In genomic region chr2:217741381-217741955, GRCh38 we compare ENCODE assay signal across 16 cellular contexts.
"Had no signal": no experiment of that assay in that cellular context is flagged by ENCODE, and none has a peak within 500 bp of the region (broad histone marks: within the 10 kb centered on the region; RNA-seq: fewer than 3 reads in every experiment).

No MANE protein-coding gene starts in this region.

- H3K27ac Mint-ChIP-seq: activated naive CD8-positive, alpha-beta T cell treated with anti-CD3 and anti-CD28 coated beads for 36 hours; activated T-cell treated with anti-CD3 and anti-CD28 coated beads, Interleukin-2, amount 50 U/mL, for 24 hours; naive thymus-derived CD8-positive, alpha-beta T cell; stimulated activated naive CD8-positive, alpha-beta T cell treated with anti-CD3 and anti-CD28 coated beads, Interleukin-15, Interleukin-2, amounts not matched to agents 100 ng/mL and 50 ng/mL, for 24 hours had no signal

- DNase-seq: activated CD4-positive, alpha-beta T cell treated with anti-CD3 and anti-CD28 coated beads, Interleukin-2, amount 50 U/mL, for 1 hour; activated effector memory CD4-positive, alpha-beta T cell treated with anti-CD3 and anti-CD28 coated beads, Interleukin-2, amount 50 U/mL, for 16 hours; activated naive CD8-positive, alpha-beta T cell treated with anti-CD3 and anti-CD28 coated beads for 36 hours; activated T-cell treated with anti-CD3 and anti-CD28 coated beads, Interleukin-2, amount 50 U/mL, for 24 hours; effector CD4-positive, alpha-beta T cell; hippocampal formation; lower lobe of right lung; naive thymus-derived CD8-positive, alpha-beta T cell; SIG-M5; stimulated activated CD4-positive, alpha-beta T cell treated with anti-CD3 and anti-CD28 coated beads, Interleukin-15, amount 100 ng/mL, for 24 hours; stimulated activated CD4-positive, alpha-beta T cell treated with anti-CD3 and anti-CD28 coated beads, Interleukin-4, amount 100 ng/mL, for 24 hours; thyroid gland had no signal

- H3K9me3 Mint-ChIP-seq: activated T-cell treated with anti-CD3 and anti-CD28 coated beads, Interleukin-2, amount 50 U/mL, for 24 hours; naive thymus-derived CD8-positive, alpha-beta T cell; stimulated activated naive CD8-positive, alpha-beta T cell treated with anti-CD3 and anti-CD28 coated beads, Interleukin-15, Interleukin-2, amounts not matched to agents 100 ng/mL and 50 ng/mL, for 24 hours had no signal

- H3K36me3 Mint-ChIP-seq: naive thymus-derived CD8-positive, alpha-beta T cell had no signal

- H3K27ac ChIP-seq: breast epithelium, lower lobe of right lung, prostate gland, thyroid gland had no signal

- ATAC-seq: lower lobe of right lung; naive thymus-derived CD8-positive, alpha-beta T cell had no signal

- H3K27me3 Mint-ChIP-seq: activated naive CD8-positive, alpha-beta T cell treated with anti-CD3 and anti-CD28 coated beads for 36 hours; activated T-cell treated with anti-CD3 and anti-CD28 coated beads, Interleukin-2, amount 50 U/mL, for 24 hours; naive thymus-derived CD8-positive, alpha-beta T cell; stimulated activated naive CD8-positive, alpha-beta T cell treated with anti-CD3 and anti-CD28 coated beads, Interleukin-15, Interleukin-2, amounts not matched to agents 100 ng/mL and 50 ng/mL, for 24 hours had no signal

- H3K4me3 ChIP-seq: breast epithelium, lower lobe of right lung, prostate gland, thyroid gland had no signal

- FAIRE-seq: frontal cortex had no signal

- H3K4me3 Mint-ChIP-seq: activated naive CD8-positive, alpha-beta T cell treated with anti-CD3 and anti-CD28 coated beads for 36 hours; activated T-cell treated with anti-CD3 and anti-CD28 coated beads, Interleukin-2, amount 50 U/mL, for 24 hours; naive thymus-derived CD8-positive, alpha-beta T cell; stimulated activated naive CD8-positive, alpha-beta T cell treated with anti-CD3 and anti-CD28 coated beads, Interleukin-15, Interleukin-2, amounts not matched to agents 100 ng/mL and 50 ng/mL, for 24 hours had no signal

- H3K4me1 ChIP-seq: breast epithelium, prostate gland had no signal

- H3K27me3 ChIP-seq: breast epithelium, thyroid gland had no signal

- H3K9me3 ChIP-seq: breast epithelium, lower lobe of right lung, prostate gland, thyroid gland had no signal

- H3K36me3 ChIP-seq: breast epithelium, lower lobe of right lung, prostate gland, thyroid gland had no signal
